In the genomic region with DNA sequence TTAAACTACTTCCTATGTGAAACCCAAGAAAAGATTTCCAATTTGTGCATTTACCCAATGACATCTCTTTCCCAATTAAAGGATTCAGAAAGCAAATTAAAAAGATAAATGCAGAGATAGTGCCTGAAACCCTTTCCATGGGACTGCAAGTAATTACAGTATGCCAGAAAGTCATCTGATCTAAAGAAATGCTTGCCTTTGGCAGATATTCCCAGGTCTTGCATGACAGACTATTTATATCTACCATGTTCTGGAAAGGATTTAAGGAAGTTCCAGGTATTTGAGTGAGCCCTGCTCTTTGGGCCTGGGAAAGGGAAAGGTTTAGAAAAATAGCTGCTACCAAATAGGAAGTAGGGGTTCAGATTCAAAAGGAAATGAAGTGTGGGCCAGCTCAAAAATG, we compare ENCODE assay signal across 22 cellular contexts. TPM values are rescaled to one million over a fixed set of nuclear protein-coding genes. Genes with fewer than 3 reads are reported as not detected.
DNase-seq lines count a peak whose midpoint lies in the region; ATAC-seq, FAIRE-seq and TF ChIP-seq lines count a peak whose summit lies in the region.
"Had no signal": no experiment of that assay in that cellular context is flagged by ENCODE, and none has a peak within 500 bp of the region (broad histone marks: within the 10 kb centered on the region; RNA-seq: fewer than 3 reads in every experiment).

No MANE protein-coding gene starts in this region.

- H3K27ac ChIP-seq in endothelial cell of umbilical vein (ENCODE audit: insufficient read depth, low read depth, low read length), result no peak overlapping the region
- H3K27ac ChIP-seq in gastrocnemius medialis, result peak overlapping the region; percentile 80 to 89 (median 84)
- H3K27ac ChIP-seq: C4-2B had no signal

- peak; percentile 15 for DNase-seq in adipocyte (ENCODE audit: low read depth)
- DNase-seq in endothelial cell of umbilical vein (ENCODE audit: low read depth, low spot score), result no peak
- DNase-seq in fibroblast of the aortic adventitia (ENCODE audit: low read depth), result peak; percentile 19
- peak in 1 of 2 donors; percentile 4 for DNase-seq in gastrocnemius medialis
- no peak for DNase-seq in SW480 (ENCODE audit: low spot score)
- no peak for DNase-seq in EL
- no peak for DNase-seq in NCI-H2196 (lab: John Stamatoyannopoulos, UW; ENCODE audit: unreplicated experiment)
- DNase-seq: AML-193; Caco-2; CD4-positive, alpha-beta T cell; GDM1; GOT3; H7; HFFc6 had no signal

- dilution Hi-C loops in endothelial cell of umbilical vein (cut with MboI; ENCODE audit: extremely low pct_ligation_motif_present, low sequenced_read_pairs), result no loop called here

- no peaks in the 10 kb centered on the region for H3K9me1 ChIP-seq in endothelial cell of umbilical vein (replicated peaks; ENCODE audit: control insufficient read depth, extremely low read depth, insufficient read depth, low read length)

- H3K27me3 ChIP-seq in adipocyte (replicated peaks; ENCODE audit: control insufficient read depth, insufficient read depth, low read length) (peaks cover 6% of the 10 kb centered on the region), endothelial cell of umbilical vein (ENCODE audit: control insufficient read depth in 2 of 2, insufficient read depth in 2 of 2, low read length in 2 of 2) (no peaks in the 10 kb centered on the region), gastrocnemius medialis (no peaks in the 10 kb centered on the region)

- CTCF ChIA-PET in endothelial cell of umbilical vein (lab: Charles Lee), result interaction anchor here (1.0 kb wide), 1 partner anchor 105 kb away, joined by 3 read pairs; no protein-coding TSS in a partner anchor

- in situ Hi-C loops in gastrocnemius medialis (cut with MboI; ENCODE audit: low sequenced_read_pairs in 4 of 4), result no loop called here

- H2AFZ ChIP-seq in endothelial cell of umbilical vein (ENCODE audit: low read depth, low read length), result no peak overlapping the region

- POLR2A ChIA-PET in endothelial cell of umbilical vein (lab: Charles Lee), result no interaction called here

- peak; percentile 75 to 87 for ATAC-seq in gastrocnemius medialis
- ATAC-seq: HCT116, HepG2 had no signal

- H3K9me3 ChIP-seq in adipocyte (ENCODE audit: control insufficient read depth, low read length), result no peaks in the 10 kb centered on the region
- no peaks in the 10 kb centered on the region for H3K9me3 ChIP-seq in endothelial cell of umbilical vein (replicated peaks; ENCODE audit: control insufficient read depth, insufficient read depth, low read length)
- H3K9me3 ChIP-seq in gastrocnemius medialis, result no peaks in the 10 kb centered on the region
- H3K9me3 ChIP-seq: Caco-2 had no signal

- H3K79me2 ChIP-seq in endothelial cell of umbilical vein (ENCODE audit: control insufficient read depth, insufficient read depth, low read length), result no peaks in the 10 kb centered on the region

- H3K4me1 ChIP-seq in adipocyte (ENCODE audit: control insufficient read depth, insufficient read depth, low read length), result peaks cover 4% of the 10 kb centered on the region
- no peaks in the 10 kb centered on the region for H3K4me1 ChIP-seq in endothelial cell of umbilical vein (ENCODE audit: control insufficient read depth, extremely low read depth, insufficient read depth, low read length)
- H3K4me1 ChIP-seq in gastrocnemius medialis, result peaks cover 47 to 48% of the 10 kb centered on the region in 2 donors
- H3K4me1 ChIP-seq: Caco-2 had no signal

- H3K9ac ChIP-seq in adipocyte (ENCODE audit: low read length) (no peak overlapping the region), endothelial cell of umbilical vein (replicated peaks; ENCODE audit: extremely low read depth, insufficient read depth, low read length) (no peak overlapping the region)

- H3K4me3 ChIP-seq in adipocyte (ENCODE audit: low read length), result no peak overlapping the region
- no peak overlapping the region for H3K4me3 ChIP-seq in endothelial cell of umbilical vein (replicated peaks in 1 of 3; ENCODE audit: insufficient read depth in 1 of 3, low read depth in 1 of 3, low read length in 3 of 3)
- no peak overlapping the region for H3K4me3 ChIP-seq in fibroblast of the aortic adventitia (ENCODE audit: low read depth, low read length)
- H3K4me3 ChIP-seq in gastrocnemius medialis, result no peak overlapping the region

- TF ChIP-seq POLR2A in endothelial cell of umbilical vein (IDR thresholded peaks at IDR 0.05; ENCODE audit: low read depth, low read length) (no peak), gastrocnemius medialis (IDR thresholded peaks at IDR 0.05) (no peak)

- H4K20me1 ChIP-seq in endothelial cell of umbilical vein (replicated peaks; ENCODE audit: control insufficient read depth, extremely low read depth, insufficient read depth, low read length), result no peaks in the 10 kb centered on the region

- BruUV-seq in endothelial cell of umbilical vein (replicated peaks; lab: Mats Ljungman, UMichigan), result no TSS peak

- FAIRE-seq in endothelial cell of umbilical vein (lab: Jason Lieb, UNC), result peak; percentile 67
- FAIRE-seq: A204.1, D721Med, GM12892, GM18507, HepG2, HTR-8/SVneo had no signal

- intact Hi-C loops in endothelial cell of umbilical vein (cut with micrococcal nuclease), result no loop called here
- intact Hi-C loops in gastrocnemius medialis (cut with DNase I; ENCODE audit: low total_unique reads), result loop anchor here (5.0 kb wide), 1 partner anchor 48 kb away; the partner anchor contains the start of gene MED14

- TF ChIP-seq CTCF in endothelial cell of umbilical vein (IDR thresholded peaks at IDR 0.05; ENCODE audit: extremely low read depth in 1 of 2, insufficient read depth in 1 of 2, low read depth in 1 of 2, low read length in 2 of 2) (no peak), fibroblast of the aortic adventitia (IDR thresholded peaks at IDR 0.05; ENCODE audit: insufficient read depth, low read length) (no peak), gastrocnemius medialis (IDR thresholded peaks at IDR 0.05 in 4 of 5, conservative IDR thresholded peaks at IDR 0.05 in 1 of 5) (no peak)

- no peak overlapping the region for H3K4me2 ChIP-seq in endothelial cell of umbilical vein (ENCODE audit: insufficient read depth, low read length)

- H3K36me3 ChIP-seq in adipocyte (ENCODE audit: control insufficient read depth, insufficient read depth, low read length, severe bottlenecking) (peaks cover 33% of the 10 kb centered on the region), endothelial cell of umbilical vein (ENCODE audit: control insufficient read depth in 2 of 2, extremely low read depth in 1 of 2, insufficient read depth in 2 of 2, low read length in 2 of 2) (peaks cover 0 to 4% of the 10 kb centered on the region in 2 experiments), gastrocnemius medialis (peaks cover 0 to 10% of the 10 kb centered on the region in 2 donors)

TF ChIP-seq in endothelial cell of umbilical vein, 7 proteins besides CTCF, POLR2A, EP300 and RAD21:
- TF ChIP-seq MAX (IDR thresholded peaks at IDR 0.05; ENCODE audit: insufficient read depth, insufficient read length) (no peak), POLR2AphosphoS5 (IDR thresholded peaks at IDR 0.05; ENCODE audit: insufficient read depth, low read depth, low read length) (no peak), GATA2 (IDR thresholded peaks at IDR 0.05; ENCODE audit: insufficient read depth, insufficient read length, low read depth, low read length) (no peak), JUN (IDR thresholded peaks at IDR 0.05; ENCODE audit: borderline replicate concordance, insufficient read depth, insufficient read length, low read depth) (no peak), EZH2 (IDR thresholded peaks at IDR 0.05; ENCODE audit: borderline replicate concordance, low read depth, low read length, severe bottlenecking) (no peak), FOS (IDR thresholded peaks at IDR 0.05; ENCODE audit: borderline replicate concordance, insufficient read depth, low read length) (no peak), MYC (IDR thresholded peaks at IDR 0.05; ENCODE audit: low read depth, low read length) (no peak)
TF ChIP-seq in endothelial cell of umbilical vein: peak in this region for 0.

RNA-seq across cellular contexts. Expression of gene CXorf38, which starts 41.6 kb away (rescaled TPM):
- total RNA-seq in endothelial cell of umbilical vein, result 12.1 and 12.4 TPM in 2 replicates
- polyA plus RNA-seq in endothelial cell of umbilical vein, result 5.2 and 5.9 TPM in 2 replicates
- polyA plus RNA-seq in endothelial cell of umbilical vein (2011; cell fraction: cytosol; rRNA removed), result 6.4 and 6.6 TPM in 2 replicates
- polyA plus RNA-seq in endothelial cell of umbilical vein (2011; cell fraction: nucleus; rRNA removed), result 8.4 and 10.6 TPM in 2 replicates
- 10.6 and 11.9 TPM in 2 replicates for polyA plus RNA-seq in endothelial cell of umbilical vein (2012)
- 5.6 and 7.1 TPM in 2 replicates for polyA minus RNA-seq in endothelial cell of umbilical vein
- polyA minus RNA-seq in endothelial cell of umbilical vein (2011; cell fraction: cytosol; rRNA and poly(A)+ RNA removed), result 6.1 TPM
- 4.5 and 6.4 TPM in 2 replicates for polyA minus RNA-seq in endothelial cell of umbilical vein (2011; cell fraction: nucleus; rRNA and poly(A)+ RNA removed)
- 2.8 and 10.0 TPM in 2 replicates for total RNA-seq in fibroblast of the aortic adventitia (ENCODE audit: low replicate concordance)
- total RNA-seq in gastrocnemius medialis, result 1 to 10 TPM; 4.1 to 8.7 (median 5.8) TPM

RNA-seq across cellular contexts. Expression of gene MED14, which starts 46.4 kb away (rescaled TPM):
- 55.8 and 56.4 TPM in 2 replicates for total RNA-seq in endothelial cell of umbilical vein
- 21.2 and 25.6 TPM in 2 replicates for polyA plus RNA-seq in endothelial cell of umbilical vein
- polyA plus RNA-seq in endothelial cell of umbilical vein (2011; cell fraction: cytosol; rRNA removed), result 22.8 and 24.2 TPM in 2 replicates
- 62.3 and 79.1 TPM in 2 replicates for polyA plus RNA-seq in endothelial cell of umbilical vein (2011; cell fraction: nucleus; rRNA removed)
- 37.0 and 42.2 TPM in 2 replicates for polyA plus RNA-seq in endothelial cell of umbilical vein (2012)
- polyA minus RNA-seq in endothelial cell of umbilical vein, result 73.3 and 80.1 TPM in 2 replicates
- 24.3 TPM for polyA minus RNA-seq in endothelial cell of umbilical vein (2011; cell fraction: cytosol; rRNA and poly(A)+ RNA removed)
- 84.5 and 135 TPM in 2 replicates for polyA minus RNA-seq in endothelial cell of umbilical vein (2011; cell fraction: nucleus; rRNA and poly(A)+ RNA removed)
- 24.8 and 28.3 TPM in 2 replicates for total RNA-seq in fibroblast of the aortic adventitia (ENCODE audit: low replicate concordance)
- total RNA-seq in gastrocnemius medialis, result 10 to 100 TPM; 19.8 to 27.0 (median 24.0) TPM

Comparison
In these comparisons a context has a peak if more than half of its experiments do, and no peak if none do; other contexts are left out.
1. DNase-seq: peak in adipocyte (single experiment) and fibroblast of the aortic adventitia (single experiment); none in endothelial cell of umbilical vein (single experiment), SW480 (single experiment), EL (single experiment) and NCI-H2196 (single experiment).